In the genomic region with DNA sequence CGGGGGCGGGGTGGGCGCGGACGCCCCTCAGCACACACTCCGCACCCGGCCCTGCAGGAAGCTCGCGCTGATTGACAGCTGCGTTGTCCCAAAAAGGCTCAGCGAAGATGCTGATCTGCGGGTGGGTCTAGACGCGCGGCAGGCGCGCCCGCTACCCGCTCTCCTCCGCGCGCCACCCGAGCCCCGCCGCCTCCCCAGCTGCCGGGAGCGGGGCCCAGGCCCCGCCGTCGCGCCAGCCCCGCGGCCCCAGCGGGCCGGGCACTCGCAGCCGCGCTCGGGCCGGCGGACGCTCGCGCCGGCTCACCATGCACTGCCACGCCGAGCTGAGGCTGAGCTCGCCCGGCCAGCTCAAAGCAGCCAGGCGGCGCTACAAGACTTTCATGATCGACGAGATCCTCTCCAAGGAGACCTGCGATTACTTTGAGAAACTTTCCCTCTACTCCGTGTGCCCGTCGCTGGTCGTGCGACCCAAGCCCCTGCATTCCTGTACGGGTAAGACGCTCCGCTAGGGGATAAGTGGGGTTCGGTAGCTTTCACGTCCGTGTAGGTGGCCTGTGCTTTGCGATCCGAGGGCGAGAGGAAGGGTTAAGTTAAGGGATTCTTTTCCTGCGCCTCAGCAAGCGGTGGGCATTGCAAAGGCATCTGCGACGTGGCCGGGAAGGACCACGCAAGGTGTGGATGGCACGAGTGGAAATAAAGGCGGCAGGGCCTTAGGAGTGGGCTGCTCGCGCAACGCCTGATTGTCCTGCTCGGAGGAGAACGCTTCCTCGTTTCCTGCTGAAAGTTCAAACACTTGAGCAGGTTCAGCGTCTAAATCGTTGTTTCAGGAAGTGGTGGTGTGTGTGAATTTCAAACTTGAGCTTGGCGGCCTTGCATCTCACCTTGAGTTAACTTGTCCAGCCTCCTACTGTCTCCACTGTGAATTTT, we compare ENCODE assay signal across 8 cellular contexts. TPM values are rescaled to one million over a fixed set of nuclear protein-coding genes. Genes with fewer than 3 reads are reported as not detected.
DNase-seq lines count a peak whose midpoint lies in the region; ATAC-seq, FAIRE-seq and TF ChIP-seq lines count a peak whose summit lies in the region.

A gene with protein sequence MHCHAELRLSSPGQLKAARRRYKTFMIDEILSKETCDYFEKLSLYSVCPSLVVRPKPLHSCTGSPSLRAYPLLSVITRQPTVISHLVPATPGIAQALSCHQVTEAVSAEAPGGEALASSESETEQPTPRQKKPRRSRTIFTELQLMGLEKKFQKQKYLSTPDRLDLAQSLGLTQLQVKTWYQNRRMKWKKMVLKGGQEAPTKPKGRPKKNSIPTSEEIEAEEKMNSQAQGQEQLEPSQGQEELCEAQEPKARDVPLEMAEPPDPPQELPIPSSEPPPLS (plus strand): TSS at position 118 of the 927 bp plus-strand sequence. CDS start 188 bp downstream, at position 306.

- no peaks in the 10 kb centered on the region for H3K9me3 ChIP-seq in K562 (replicated peaks; ENCODE audit: control insufficient read depth, insufficient read depth, low read depth, low read length)
- no peaks in the 10 kb centered on the region for H3K9me3 ChIP-seq in skeletal muscle satellite cell (replicated peaks; ENCODE audit: low read length)

- H3K4me1 Mint-ChIP-seq in activated naive CD4-positive, alpha-beta T cell treated with anti-CD3 and anti-CD28 coated beads for 36 hours (ENCODE audit: low read depth) = peaks cover 24% of the 10 kb centered on the region

- no peaks in the 10 kb centered on the region for H3K36me3 Mint-ChIP-seq in activated naive CD4-positive, alpha-beta T cell treated with anti-CD3 and anti-CD28 coated beads for 36 hours (ENCODE audit: low read depth)

- H3K27me3 Mint-ChIP-seq in activated naive CD4-positive, alpha-beta T cell treated with anti-CD3 and anti-CD28 coated beads for 36 hours (ENCODE audit: low read depth) = peaks cover 70% of the 10 kb centered on the region

- H3K4me2 ChIP-seq in K562 (ENCODE audit: insufficient read depth, low read length) (no peak within 1 kb of the TSS), skeletal muscle satellite cell (ENCODE audit: low read length) (peak within 1 kb of the TSS; percentile 67)

- H3K4me1 ChIP-seq in K562 (replicated peaks in 1 of 2; ENCODE audit: control insufficient read depth in 2 of 2, insufficient read depth in 2 of 2, low read length in 2 of 2) (no peaks in the 10 kb centered on the region), skeletal muscle satellite cell (ENCODE audit: control insufficient read depth, insufficient read depth, low read length) (peaks cover 4% of the 10 kb centered on the region)

- BruUV-seq in K562 (replicated peaks; lab: Mats Ljungman, UMichigan) = no TSS peak

- DNase-seq in activated naive CD4-positive, alpha-beta T cell treated with anti-CD3 and anti-CD28 coated beads for 36 hours = peak; percentile 77
- no peak for DNase-seq in activated naive CD4-positive, alpha-beta T cell treated with Interleukin-2 at 50 U/mL for 16 hours
- DNase-seq in NCI-H226 (peak; percentile 67), K562 (ENCODE audit: extremely low read depth in 1 of 4, low spot score in 3 of 4) (peak in 1 of 4 experiments; percentile 7), GM12891 (ENCODE audit: insufficient read length, low spot score) (no peak)

- no peak within 1 kb of the TSS for H3K27ac Mint-ChIP-seq in activated naive CD4-positive, alpha-beta T cell treated with anti-CD3 and anti-CD28 coated beads for 36 hours

- FAIRE-seq in K562 (lab: Jason Lieb, UNC) (no peak), GM12891 (lab: Jason Lieb, UNC) (no peak)

- ATAC-seq in K562 (peak; percentile 65), HG03439 (IDR thresholded peaks at IDR 0.05; ENCODE audit: unreplicated experiment) (no peak)

- H3K4me3 Mint-ChIP-seq in activated naive CD4-positive, alpha-beta T cell treated with anti-CD3 and anti-CD28 coated beads for 36 hours = peak within 1 kb of the TSS; percentile 71

- no peaks in the 10 kb centered on the region for H4K20me1 ChIP-seq in K562 (replicated peaks; ENCODE audit: control insufficient read depth, insufficient read depth, low read length)

- no peaks in the 10 kb centered on the region for H3K9me1 ChIP-seq in K562 (ENCODE audit: control insufficient read depth, insufficient read depth, low read length)

- H3K9ac ChIP-seq in K562 (ENCODE audit: insufficient read depth in 1 of 2, low read depth in 2 of 2, low read length in 2 of 2) (no peak within 1 kb of the TSS), skeletal muscle satellite cell (ENCODE audit: low read depth, low read length) (no peak within 1 kb of the TSS)

- POLR2A ChIA-PET in K562 (lab: Yijun Ruan, JAX) = no interaction called here

- TF ChIP-seq RAD21 in K562 (CRISPR knock-in tag; conservative IDR thresholded peaks at IDR 0.05 in 1 of 2, IDR thresholded peaks at IDR 0.05 in 1 of 2) = no peak

- TF ChIP-seq CTCF in K562 (IDR thresholded peaks at IDR 0.05 in 2 of 3, conservative IDR thresholded peaks at IDR 0.05 in 1 of 3; ENCODE audit: insufficient read depth in 2 of 3, low read depth in 1 of 3, low read length in 3 of 3) = peak in 2 of 3 experiments; percentile 26 to 38; a peak in 3 of 6 replicates

- WGBS in K562 (ENCODE audit: insufficient coverage, low coverage, missing lambda C conversion rate) = 12% methylated on average over 64 of the region's 85 CpGs

- intact Hi-C loops in activated naive CD4-positive, alpha-beta T cell treated with anti-CD3 and anti-CD28 coated beads for 36 hours (cut with micrococcal nuclease) = loop anchor here (1.0 to 2.0 kb wide), 5 partner anchors 12 to 375 kb away; no protein-coding TSS in a partner anchor
- intact Hi-C loops in K562 (cut with micrococcal nuclease) = no loop called here

- H3K36me3 ChIP-seq in K562 (ENCODE audit: control insufficient read depth, insufficient read depth, low read length) (no peaks in the 10 kb centered on the region), skeletal muscle satellite cell (ENCODE audit: insufficient read depth, low read length) (no peaks in the 10 kb centered on the region)

- H3K79me2 ChIP-seq in K562 (ENCODE audit: control insufficient read depth, insufficient read depth, low read length) = no peaks in the 10 kb centered on the region

- in situ Hi-C loops in K562 (cut with MboI) = loop anchor here (5.0 kb wide), 1 partner anchor 371 kb away; no protein-coding TSS in a partner anchor

- no peak for TF ChIP-seq EP300 in K562 (IDR thresholded peaks at IDR 0.05; ENCODE audit: low read length)

- H2AFZ ChIP-seq in K562 (ENCODE audit: low read depth, low read length) = no peak within 1 kb of the TSS

- no peak within 1 kb of the TSS for H3K27ac ChIP-seq in K562 (ENCODE audit: extremely low read depth, low read depth, low read length)

- H3K27me3 ChIP-seq in K562 (ENCODE audit: control insufficient read depth in 2 of 2, insufficient read depth in 2 of 2, low read length in 2 of 2) = peaks cover 11 to 53% of the 10 kb centered on the region in 2 experiments; a peak in 4 of 5 replicates
- peaks cover 90% of the 10 kb centered on the region for H3K27me3 ChIP-seq in skeletal muscle satellite cell (ENCODE audit: control insufficient read depth, insufficient read depth, low read length)

- H3K4me3 ChIP-seq in K562 = no peak within 1 kb of the TSS
- peak within 1 kb of the TSS; percentile 31 for H3K4me3 ChIP-seq in iPS-11a (ENCODE audit: low read depth, low read length)
- H3K4me3 ChIP-seq in skeletal muscle satellite cell (ENCODE audit: low read length) = peak within 1 kb of the TSS; percentile 55

- CTCF ChIA-PET in activated naive CD4-positive, alpha-beta T cell treated with anti-CD3 and anti-CD28 coated beads for 36 hours (lab: Charles Lee) = interaction anchor here (0.7 to 4.1 kb wide), 12 partner anchors 9 to 373 kb away, joined by 3 to 33 read pairs (median 4); no protein-coding TSS in a partner anchor
- CTCF ChIA-PET in K562 (lab: Yijun Ruan, JAX; ENCODE audit: low intra/inter-chr PET ratio) = interaction anchor here (0.5 to 0.8 kb wide), 2 partner anchors 43 to 375 kb away, joined by 3 to 4 read pairs; no protein-coding TSS in a partner anchor

- TF ChIP-seq POLR2A in K562 (conservative IDR thresholded peaks at IDR 0.05) (no peak), GM12891 (IDR thresholded peaks at IDR 0.05; ENCODE audit: low read depth, low read length) (no peak)

- no peaks in the 10 kb centered on the region for H3K9me3 Mint-ChIP-seq in activated naive CD4-positive, alpha-beta T cell treated with anti-CD3 and anti-CD28 coated beads for 36 hours

TF ChIP-seq in K562, 482 proteins besides CTCF, POLR2A, EP300 and RAD21 (continues in another document):
- TF ChIP-seq ZC3H11A (IDR thresholded peaks at IDR 0.05; ENCODE audit: low read depth, low read length) = no peak
- TF ChIP-seq HDAC8 (tag; IDR thresholded peaks at IDR 0.05) = no peak
- TF ChIP-seq LARP7 (IDR thresholded peaks at IDR 0.05) = no peak
- TF ChIP-seq CXXC5 (CRISPR knock-in tag; IDR thresholded peaks at IDR 0.05) = no peak
- no peak for TF ChIP-seq CHD1 (IDR thresholded peaks at IDR 0.05; ENCODE audit: low read length)

TF ChIP-seq in GM12891, 5 proteins besides CTCF, POLR2A, EP300 and RAD21:
- TF ChIP-seq TAF1 (IDR thresholded peaks at IDR 0.05; ENCODE audit: low read depth, low read length) = no peak
- no peak for TF ChIP-seq SPI1 (IDR thresholded peaks at IDR 0.05; ENCODE audit: low read depth, low read length)
- TF ChIP-seq PAX5 (IDR thresholded peaks at IDR 0.05; ENCODE audit: insufficient read depth, low read length, severe bottlenecking) = no peak
- no peak for TF ChIP-seq POU2F2 (IDR thresholded peaks at IDR 0.05; ENCODE audit: low read depth, low read length)
- TF ChIP-seq POLR2AphosphoS5 (IDR thresholded peaks at IDR 0.05; ENCODE audit: low read depth, low read length) = no peak

RNA-seq across cellular contexts. Expression of the gene that starts here (rescaled TPM):
- 1 to 10 TPM; 3.2 to 3.8 TPM for total RNA-seq in activated naive CD4-positive, alpha-beta T cell treated with anti-CD3 and anti-CD28 coated beads for 36 hours
- total RNA-seq in K562 (2011; cell fraction: chromatin; rRNA removed; ENCODE audit: low replicate concordance) = not detected in 2 replicates
- total RNA-seq in K562 (2011; cell fraction: nucleolus; rRNA removed) = not detected in 2 replicates
- not detected in 2 replicates for total RNA-seq in K562 (2011; cell fraction: nucleoplasm; rRNA removed)
- total RNA-seq in K562 (2014; rRNA removed) (not detected in 2 replicates), K562 (2014; rRNA removed; fragmentation: Illumina TruSeq; extraction: Trizol) (not detected in 2 replicates), K562 (2015; rRNA removed; fragmentation: Illumina TruSeq; extraction: Trizol) (not detected in 2 replicates), K562 (2021) (not detected in 2 replicates)
- polyA plus RNA-seq in K562 (2011; rRNA removed) (not detected in 2 replicates), K562 (2014; fragmentation: Illumina TruSeq; extraction: Trizol) (not detected in 2 replicates), K562 (2014; fragmentation: Nextera tagmentation; extraction: Ambion mirVana) (not detected), K562 (2014; rRNA removed) (not detected in 2 replicates)
- 0.03 TPM in 1 of 2 replicates, not detected in the other for polyA plus RNA-seq in K562 (2011; cell fraction: cytosol; rRNA removed)
- polyA plus RNA-seq in K562 (2011; cell fraction: nucleus; rRNA removed) = not detected in 2 replicates
- not detected in 2 replicates for polyA plus RNA-seq in K562 (2012)
- not detected in 2 replicates for polyA minus RNA-seq in K562 (2011; rRNA and poly(A)+ RNA removed)
- not detected in 2 replicates for polyA minus RNA-seq in K562 (2011; cell fraction: cytosol; rRNA and poly(A)+ RNA removed)
- polyA minus RNA-seq in K562 (2011; cell fraction: nucleus; rRNA and poly(A)+ RNA removed) = not detected in 2 replicates
- not detected in 2 replicates for total RNA-seq in skeletal muscle satellite cell (2012; rRNA removed)
- not detected for polyA plus RNA-seq in GM12891 (2012; ENCODE audit: low read depth, missing spikeins)

Comparison
In these comparisons a context has a peak if more than half of its experiments do, and no peak if none do; other contexts are left out.
1. RNA of the gene that starts here (total RNA-seq): 3.2 to 3.8 TPM in activated naive CD4-positive, alpha-beta T cell treated with anti-CD3 and anti-CD28 coated beads for 36 hours; not detected in K562; every median in the first group is over 4 times any median in the second.
2. DNase-seq: peak in activated naive CD4-positive, alpha-beta T cell treated with anti-CD3 and anti-CD28 coated beads for 36 hours (single experiment) and NCI-H226 (single experiment); none in activated naive CD4-positive, alpha-beta T cell treated with Interleukin-2 at 50 U/mL for 16 hours (single experiment) and GM12891 (single experiment).
3. Peak in ATAC-seq in K562; RNA of the gene not detected or under 1 TPM.